9 cellular contexts compared by ENCODE assay signal in the genomic region with DNA sequence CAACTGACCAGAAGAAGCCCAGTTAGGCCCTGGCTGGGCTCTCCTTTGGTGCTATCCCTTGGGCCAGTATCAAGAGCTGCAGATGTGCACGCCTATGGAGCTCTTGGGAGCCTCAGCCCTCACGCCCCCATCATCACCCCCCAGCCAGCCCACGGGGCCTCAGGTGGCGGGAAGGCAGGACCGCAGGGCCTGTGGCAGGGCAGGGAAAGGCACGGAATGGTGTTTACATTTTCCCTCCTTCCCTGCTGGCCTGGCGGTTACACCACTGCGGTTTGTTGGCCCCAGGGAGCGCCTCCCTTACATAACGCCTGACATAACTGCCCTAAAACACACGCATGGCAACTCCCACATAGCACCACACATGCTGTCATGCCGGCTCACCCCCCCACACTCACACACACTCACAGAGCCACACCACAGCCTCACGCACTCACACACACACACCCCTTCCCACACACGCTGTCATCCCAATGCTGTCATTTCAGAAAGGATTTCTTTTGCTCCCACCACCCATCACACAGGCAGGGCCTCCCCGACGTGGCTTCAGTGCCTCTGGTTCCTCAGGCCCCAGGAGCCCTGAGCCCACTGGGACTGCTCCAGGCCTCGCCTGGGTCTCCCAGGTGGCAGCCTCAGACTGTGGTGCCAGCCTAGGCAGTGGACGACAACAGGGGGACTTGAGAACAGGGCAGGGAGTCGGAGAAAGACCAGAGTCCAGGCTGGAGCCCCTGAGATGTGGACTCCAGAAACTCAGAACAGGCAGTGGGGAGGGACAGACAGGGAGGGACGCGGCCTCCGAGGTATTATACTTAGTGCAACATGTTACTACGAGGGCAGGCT. TPM values are rescaled to one million over a fixed set of nuclear protein-coding genes. Genes with fewer than 3 reads are reported as not detected.
A peak's percentile ranks its signal among the peaks of the same experiment; 100 is the strongest.
DNase-seq lines count a peak whose midpoint lies in the region; ATAC-seq, FAIRE-seq and TF ChIP-seq lines count a peak whose summit lies in the region.
"Had no signal": no experiment of that assay in that cellular context is flagged by ENCODE, and none has a peak within 500 bp of the region (broad histone marks: within the 10 kb centered on the region; RNA-seq: fewer than 3 reads in every experiment).

No MANE protein-coding gene starts in this region.

- peak; percentile 81 for ATAC-seq in naive thymus-derived CD4-positive, alpha-beta T cell
- ATAC-seq in HG03108 (IDR thresholded peaks at IDR 0.05; ENCODE audit: unreplicated experiment) = no peak
- no peak for ATAC-seq in HG03097 (IDR thresholded peaks at IDR 0.05; ENCODE audit: low FRiP score, unreplicated experiment)

- FAIRE-seq in bronchial epithelial cell (lab: Jason Lieb, UNC) = no peak

- CTCF ChIA-PET in naive thymus-derived CD4-positive, alpha-beta T cell (lab: Charles Lee) = no interaction called here

- peak overlapping the region in 9 of 10 donors; percentile 7 to 81 (median 56) for H3K4me3 Mint-ChIP-seq in naive thymus-derived CD4-positive, alpha-beta T cell
- H3K4me3 Mint-ChIP-seq: memory B cell had no signal

- H3K4me3 ChIP-seq in bronchial epithelial cell (ENCODE audit: low read depth, low read length) = no peak overlapping the region
- H3K4me3 ChIP-seq in naive thymus-derived CD4-positive, alpha-beta T cell (ENCODE audit: low read length) = no peak overlapping the region

- H3K9me3 ChIP-seq in naive thymus-derived CD4-positive, alpha-beta T cell (ENCODE audit: control insufficient read depth in 2 of 3, low read length in 3 of 3) = no peaks in the 10 kb centered on the region

- intact Hi-C loops in naive thymus-derived CD4-positive, alpha-beta T cell (cut with micrococcal nuclease) = loop anchor here in 1 of 2 donors (1.0 kb wide), 1 partner anchor 15 kb away; no protein-coding TSS in a partner anchor

- DNase-seq in stimulated activated CD4-positive, alpha-beta T cell treated with anti-CD3 and anti-CD28 coated beads, Interleukin-15, amount 100 ng/mL, for 24 hours = peak; percentile 45
- no peak for DNase-seq in stimulated activated CD4-positive, alpha-beta T cell treated with anti-CD3 and anti-CD28 coated beads, Interleukin-2, amount 100 ng/mL, for 24 hours
- DNase-seq in bronchial epithelial cell (ENCODE audit: low read depth) (peak; percentile 12), NCI-H82 treated with DMSO at 0.1 percent for 48 hours (lab: John Stamatoyannopoulos, UW; ENCODE audit: unreplicated experiment) (no peak), NCI-H1694 (lab: John Stamatoyannopoulos, UW) (no peak)
- peak in 7 of 9 donors; percentile 34 to 67 (median 61) for DNase-seq in naive thymus-derived CD4-positive, alpha-beta T cell

- no peaks in the 10 kb centered on the region for H3K27me3 Mint-ChIP-seq in naive thymus-derived CD4-positive, alpha-beta T cell
- H3K27me3 Mint-ChIP-seq: memory B cell had no signal

- H3K9me3 Mint-ChIP-seq in naive thymus-derived CD4-positive, alpha-beta T cell = no peaks in the 10 kb centered on the region
- H3K9me3 Mint-ChIP-seq: memory B cell had no signal

- H3K27me3 ChIP-seq in bronchial epithelial cell (ENCODE audit: control insufficient read depth, insufficient read depth, low read length) = no peaks in the 10 kb centered on the region
- no peaks in the 10 kb centered on the region for H3K27me3 ChIP-seq in naive thymus-derived CD4-positive, alpha-beta T cell (ENCODE audit: control insufficient read depth in 2 of 2, insufficient read depth in 2 of 2, low read length in 2 of 2)

- no peaks in the 10 kb centered on the region for H3K36me3 ChIP-seq in bronchial epithelial cell (ENCODE audit: control insufficient read depth, insufficient read depth, low read length)
- no peaks in the 10 kb centered on the region for H3K36me3 ChIP-seq in naive thymus-derived CD4-positive, alpha-beta T cell (ENCODE audit: control insufficient read depth in 2 of 3, insufficient read depth in 3 of 3, low read length in 3 of 3)

- H3K27ac ChIP-seq in naive thymus-derived CD4-positive, alpha-beta T cell (ENCODE audit: low read depth, low read length) = no peak overlapping the region

- H3K4me1 Mint-ChIP-seq in naive thymus-derived CD4-positive, alpha-beta T cell = peaks cover 29 to 61% (median 44%) of the 10 kb centered on the region in 7 donors

- H3K36me3 Mint-ChIP-seq in naive thymus-derived CD4-positive, alpha-beta T cell = peaks cover 0 to 8% (median 4%) of the 10 kb centered on the region in 5 donors

- POLR2A ChIA-PET in naive thymus-derived CD4-positive, alpha-beta T cell (lab: Charles Lee) = interaction anchor here (0.8 to 25.8 kb wide), 9 partner anchors 7 to 79 kb away, joined by 3 to 1899 read pairs (median 169); partner anchors contain the start of gene ZFP36L2

- H3K4me1 ChIP-seq in naive thymus-derived CD4-positive, alpha-beta T cell (ENCODE audit: control insufficient read depth in 2 of 2, insufficient read depth in 2 of 2, low read length in 2 of 2) = peaks cover 0 to 27% of the 10 kb centered on the region in 2 donors

- peak overlapping the region; percentile 2 to 94 (median 82) for H3K27ac Mint-ChIP-seq in naive thymus-derived CD4-positive, alpha-beta T cell
- H3K27ac Mint-ChIP-seq: memory B cell had no signal

- no peak for TF ChIP-seq CTCF in bronchial epithelial cell (IDR thresholded peaks at IDR 0.05; ENCODE audit: insufficient read depth, low read length, severe bottlenecking)

RNA-seq across cellular contexts. Expression of gene ZFP36L2, which starts 15.7 kb away (rescaled TPM):
- 4.4 and 8.2 TPM in 2 replicates for total RNA-seq in bronchial epithelial cell
- total RNA-seq in naive thymus-derived CD4-positive, alpha-beta T cell = 100 to 1,000 TPM; 231 to 747 (median 389) TPM
- polyA plus RNA-seq in naive thymus-derived CD4-positive, alpha-beta T cell = 100 to 1,000 TPM; 252 to 411 TPM

Comparison
In these comparisons a context has a peak if more than half of its experiments do, and no peak if none do; other contexts are left out.
1. DNase-seq: peak in stimulated activated CD4-positive, alpha-beta T cell treated with anti-CD3 and anti-CD28 coated beads, Interleukin-15, amount 100 ng/mL, for 24 hours (single experiment), bronchial epithelial cell (single experiment) and naive thymus-derived CD4-positive, alpha-beta T cell (7 of 9); none in stimulated activated CD4-positive, alpha-beta T cell treated with anti-CD3 and anti-CD28 coated beads, Interleukin-2, amount 100 ng/mL, for 24 hours (0 of 2), NCI-H82 treated with DMSO at 0.1 percent for 48 hours (single experiment) and NCI-H1694 (single experiment).
2. RNA of gene ZFP36L2, which starts 15.7 kb away (total RNA-seq): 231 to 747 TPM in naive thymus-derived CD4-positive, alpha-beta T cell; 4.4 to 8.2 TPM in bronchial epithelial cell; every median in the first group is over 10 times any median in the second.